ENCODE assay signal across 8 cellular contexts in genomic region chr17:43389022-43389947, GRCh38. TPM values are rescaled to one million over a fixed set of nuclear protein-coding genes. Genes with fewer than 3 reads are reported as not detected.
DNase-seq lines count a peak whose midpoint lies in the region; ATAC-seq and TF ChIP-seq lines count a peak whose summit lies in the region.

No MANE protein-coding gene starts in this region.

- no peak overlapping the region for H4K8ac ChIP-seq in mesendoderm (ENCODE audit: low read depth, low read length)

- peak overlapping the region; percentile 72 for H3K4me2 ChIP-seq in mesendoderm (ENCODE audit: low read length)

- no peak overlapping the region for H2AK5ac ChIP-seq in mesendoderm (ENCODE audit: low read length)

- WGBS in mesendoderm (ENCODE audit: extremely low coverage, insufficient coverage, low lambda C conversion rate) = no CpG with 5 or more reads among the region's 35 CpGs

- H2BK120ac ChIP-seq in mesendoderm (ENCODE audit: low read depth, low read length) = no peak overlapping the region

- peaks cover 9% of the 10 kb centered on the region for H3K4me1 ChIP-seq in effector memory CD4-positive, alpha-beta T cell (ENCODE audit: control insufficient read depth, insufficient read depth, low read length, poor library complexity, severe bottlenecking)
- H3K4me1 ChIP-seq in mesendoderm (ENCODE audit: control insufficient read depth, low read depth, low read length) = no peaks in the 10 kb centered on the region

- H2BK5ac ChIP-seq in mesendoderm (ENCODE audit: low read length) = no peak overlapping the region

- no peaks in the 10 kb centered on the region for H3K79me1 ChIP-seq in mesendoderm (ENCODE audit: low read length)

- TF ChIP-seq CTCF in GM12873 (IDR thresholded peaks at IDR 0.05; ENCODE audit: insufficient read depth, low read depth, low read length, missing control alignments) = peak; percentile 91

- DNase-seq in HT-29 (ENCODE audit: low spot score) (peak; percentile 88), NOMO-1 (lab: John Stamatoyannopoulos, UW; ENCODE audit: unreplicated experiment in 2 of 2) (peak; percentile 83 to 84), mesendoderm (peak; percentile 81)
- peak; percentile 64 to 65 for DNase-seq in activated CD8-positive, alpha-beta memory T cell treated with anti-CD3 and anti-CD28 coated beads for 4 hours (ENCODE audit: low read depth in 2 of 2)
- peak; percentile 66 to 79 (median 74) for DNase-seq in effector memory CD4-positive, alpha-beta T cell
- DNase-seq in stimulated activated CD8-positive, alpha-beta memory T cell treated with anti-CD3 and anti-CD28 coated beads, Interleukin-15, amount 100 ng/mL, for 1 hour (ENCODE audit: low read depth) = peak; percentile 62

- H3K56ac ChIP-seq in mesendoderm (ENCODE audit: low read length) = peak overlapping the region; percentile 91

- no peak overlapping the region for H3K4ac ChIP-seq in mesendoderm (ENCODE audit: low read depth, low read length)

- H3K4me3 ChIP-seq in effector memory CD4-positive, alpha-beta T cell (ENCODE audit: insufficient read depth, low read depth, low read length, poor library complexity, severe bottlenecking) = peak overlapping the region; percentile 66
- peak overlapping the region; percentile 20 for H3K4me3 ChIP-seq in mesendoderm (ENCODE audit: low read length)

- H3K18ac ChIP-seq in mesendoderm (ENCODE audit: low read length) = no peak overlapping the region

- peak overlapping the region; percentile 94 for H3K27ac ChIP-seq in effector memory CD4-positive, alpha-beta T cell (ENCODE audit: insufficient read depth, low read length, poor library complexity, severe bottlenecking)
- peak overlapping the region; percentile 57 for H3K27ac ChIP-seq in mesendoderm (ENCODE audit: low read depth, low read length)

- no peak overlapping the region for H2BK15ac ChIP-seq in mesendoderm (replicated peaks; ENCODE audit: low read depth)

- no peaks in the 10 kb centered on the region for H3K27me3 ChIP-seq in effector memory CD4-positive, alpha-beta T cell (replicated peaks; ENCODE audit: control insufficient read depth, insufficient read depth, low read length, poor library complexity, severe bottlenecking)
- no peaks in the 10 kb centered on the region for H3K27me3 ChIP-seq in mesendoderm (ENCODE audit: insufficient read depth, low read length, poor library complexity)

- H3K9me3 ChIP-seq in effector memory CD4-positive, alpha-beta T cell (ENCODE audit: control insufficient read depth, low read length) = no peaks in the 10 kb centered on the region

- H3K79me2 ChIP-seq in mesendoderm (ENCODE audit: control insufficient read depth, insufficient read depth, low read length) = no peaks in the 10 kb centered on the region

- H4K5ac ChIP-seq in mesendoderm (ENCODE audit: low read length) = no peak overlapping the region

- H3K23ac ChIP-seq in mesendoderm (ENCODE audit: low read length) = no peak overlapping the region

- peak overlapping the region; percentile 63 for H3K9ac ChIP-seq in mesendoderm (ENCODE audit: low read length)

- H3K36me3 ChIP-seq in effector memory CD4-positive, alpha-beta T cell (ENCODE audit: control insufficient read depth, insufficient read depth, low read length) = no peaks in the 10 kb centered on the region
- no peaks in the 10 kb centered on the region for H3K36me3 ChIP-seq in mesendoderm (ENCODE audit: control insufficient read depth, insufficient read depth, low read length)

- ATAC-seq in GM19452 (IDR thresholded peaks at IDR 0.05; ENCODE audit: unreplicated experiment) = no peak

RNA-seq across cellular contexts. Expression of gene ARL4D, which starts 9.5 kb away (rescaled TPM):
- total RNA-seq in HT-29 (2014; rRNA removed; shearing (Covaris generic)) = 2.6 and 2.8 TPM in 2 replicates
- 12.7 TPM for polyA plus RNA-seq in mesendoderm (2013, experiment 1 of 2)
- 11.4 TPM for polyA plus RNA-seq in mesendoderm (2013, experiment 2 of 2)
